Comparison of ENCODE assay signal across 8 cellular contexts in the genomic region with DNA sequence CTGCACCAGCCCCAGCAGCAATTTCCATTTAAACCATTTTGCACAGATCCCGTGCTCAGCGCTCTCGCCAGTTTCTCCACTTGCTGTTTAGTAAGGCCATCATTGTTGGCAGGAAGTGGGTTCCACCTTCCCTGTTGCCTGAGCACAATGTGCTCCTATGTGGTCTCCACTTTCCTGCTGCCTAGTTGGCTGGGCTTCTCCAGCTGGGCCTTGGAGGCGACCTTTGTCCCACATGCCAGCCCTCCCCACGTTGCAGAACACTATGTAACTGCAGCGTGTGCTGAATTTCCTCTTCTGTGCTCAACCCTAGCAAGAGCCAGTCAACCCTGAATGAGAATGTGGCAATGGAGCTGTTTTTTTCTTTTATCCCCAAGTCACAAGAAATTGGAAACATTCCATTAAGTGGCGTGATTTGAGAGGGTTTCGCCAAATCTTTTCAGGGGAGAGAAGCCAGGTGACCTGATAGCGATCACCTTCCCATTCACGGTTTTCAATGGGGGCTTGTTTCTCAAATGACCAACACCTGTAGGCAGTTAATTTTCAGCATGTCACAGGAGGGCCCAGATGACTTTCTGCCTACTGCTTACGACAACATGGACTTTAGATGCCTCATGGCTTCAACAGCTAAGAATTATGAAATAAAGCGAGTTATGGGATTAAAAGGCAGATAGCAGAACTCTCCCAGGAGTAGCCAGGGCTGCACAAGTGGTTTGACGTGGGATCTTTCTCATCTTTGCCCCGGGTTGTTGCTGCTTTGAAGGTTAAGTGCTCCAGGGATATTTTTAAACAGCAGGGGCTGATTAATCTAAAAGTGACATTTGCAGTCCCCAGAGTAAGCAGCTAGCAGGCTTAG. TPM values are rescaled to one million over a fixed set of nuclear protein-coding genes. Genes with fewer than 3 reads are reported as not detected.
A peak's percentile ranks its signal among the peaks of the same experiment; 100 is the strongest.
DNase-seq lines count a peak whose midpoint lies in the region; ATAC-seq lines count a peak whose summit lies in the region.

A gene (plus strand): TSS at position 830 of the 853 bp plus-strand sequence. CDS start 22,819 bp downstream, outside the sequence.

- H3K27me3 Mint-ChIP-seq in effector memory CD8-positive, alpha-beta T cell: no peaks in the 10 kb centered on the region

- DNase-seq in GDM1 (lab: John Stamatoyannopoulos, UW) (peak; percentile 10), SK-MEL-5 (ENCODE audit: low read depth, low spot score) (peak; percentile 79), left cardiac atrium (peak; percentile 67), posterior cingulate gyrus (peak; percentile 42 to 95 (median 68)), SHP77 (lab: John Stamatoyannopoulos, UW) (no peak), NCI-H1417 (lab: John Stamatoyannopoulos, UW) (no peak), iPS-NIHi11 (ENCODE audit: low spot score) (no peak)
- no peak for DNase-seq in effector memory CD8-positive, alpha-beta T cell

- in situ Hi-C loops in SK-MEL-5 (cut with HindIII; ENCODE audit: low pct_unique_long_range_greater_than_20kb, low sequenced_read_pairs): no loop called here

- no peaks in the 10 kb centered on the region for H3K36me3 Mint-ChIP-seq in effector memory CD8-positive, alpha-beta T cell (ENCODE audit: insufficient read depth)

- no peak within 1 kb of the TSS for H3K4me3 Mint-ChIP-seq in effector memory CD8-positive, alpha-beta T cell

- intact Hi-C loops in left cardiac atrium (cut with DNase I) (loop anchor here (5.0 to 10.0 kb wide), 2 partner anchors 41 to 49 kb away; no protein-coding TSS in a partner anchor), posterior cingulate gyrus (cut with DNase I) (no loop called here)

- ATAC-seq in left cardiac atrium: peak; percentile 45 to 69
- ATAC-seq in effector memory CD8-positive, alpha-beta T cell (replicated peaks): no peak

- no peaks in the 10 kb centered on the region for H3K9me3 Mint-ChIP-seq in effector memory CD8-positive, alpha-beta T cell

- peaks cover 3 to 4% of the 10 kb centered on the region in 2 donors for H3K4me1 Mint-ChIP-seq in effector memory CD8-positive, alpha-beta T cell (ENCODE audit: low read depth in 2 of 2)

- H3K27ac Mint-ChIP-seq in effector memory CD8-positive, alpha-beta T cell: no peak within 1 kb of the TSS

RNA-seq across cellular contexts. Expression of the gene that starts here (rescaled TPM):
- total RNA-seq in SK-MEL-5 (2014; rRNA removed; shearing (Covaris generic)): 5.9 and 6.9 TPM in 2 replicates
- polyA plus RNA-seq in SK-MEL-5 (2015; cell fraction: cytosol; rRNA removed): 9.9 and 11.0 TPM in 2 replicates
- polyA plus RNA-seq in SK-MEL-5 (2015; cell fraction: nucleus; rRNA removed): 21.8 and 26.6 TPM in 2 replicates
- total RNA-seq in left cardiac atrium: 100 to 1,000 TPM; 165 to 172 TPM

Comparison
In these comparisons a context has a peak if more than half of its experiments do, and no peak if none do; other contexts are left out.
1. RNA of the gene that starts here (total RNA-seq): 165 to 172 TPM in left cardiac atrium; 5.9 to 6.9 TPM in SK-MEL-5; every median in the first group is over 10 times any median in the second.
2. DNase-seq: peak in GDM1 (single experiment), SK-MEL-5 (single experiment), left cardiac atrium (single experiment) and posterior cingulate gyrus (10 of 10); none in SHP77 (0 of 2), NCI-H1417 (0 of 3), iPS-NIHi11 (single experiment) and effector memory CD8-positive, alpha-beta T cell (0 of 3).